ENCODE assay signal across 20 cellular contexts in the genomic region with DNA sequence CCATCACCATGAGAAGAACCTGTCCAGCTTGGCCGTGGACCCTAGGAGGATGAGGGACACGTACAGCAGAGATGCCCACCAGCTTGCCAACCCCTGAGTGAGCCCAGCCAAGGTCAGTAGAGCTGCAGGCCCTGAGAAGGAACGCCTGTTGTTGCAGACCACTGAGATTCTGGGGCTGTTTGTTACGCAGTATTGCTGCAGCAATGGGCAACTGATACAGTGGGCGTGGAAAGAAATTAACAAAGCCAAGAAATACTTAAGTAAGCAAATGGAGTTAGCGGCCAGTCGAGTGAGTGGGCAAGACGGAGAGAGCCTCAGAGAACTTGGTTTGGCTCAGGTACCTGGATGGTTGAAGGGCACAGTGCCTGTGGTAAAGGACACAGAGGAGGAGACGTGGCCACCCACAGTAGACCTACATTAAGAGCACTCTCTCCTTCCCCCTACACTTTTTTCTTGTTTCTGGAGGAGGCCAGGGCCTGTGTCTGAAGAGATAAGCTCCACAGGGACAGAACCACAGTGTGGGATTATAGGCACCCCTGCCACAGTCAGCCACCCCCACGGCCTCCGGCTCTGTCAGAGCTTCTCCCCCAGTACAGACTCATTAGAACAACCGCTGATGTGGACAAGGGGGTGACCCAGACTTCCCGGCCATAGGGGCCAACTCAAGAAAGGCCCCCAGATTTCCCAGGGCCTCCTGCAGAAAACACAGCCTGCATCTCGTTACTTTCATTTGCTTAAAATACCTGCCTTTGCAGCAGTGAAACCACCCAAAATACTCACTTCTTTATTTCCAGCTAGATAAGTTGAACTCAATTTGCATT. TPM values are rescaled to one million over a fixed set of nuclear protein-coding genes. Genes with fewer than 3 reads are reported as not detected.
DNase-seq lines count a peak whose midpoint lies in the region; ATAC-seq, FAIRE-seq and TF ChIP-seq lines count a peak whose summit lies in the region.
"Had no signal": no experiment of that assay in that cellular context is flagged by ENCODE, and none has a peak within 500 bp of the region (broad histone marks: within the 10 kb centered on the region; RNA-seq: fewer than 3 reads in every experiment).

No MANE protein-coding gene starts in this region.

- H3K27me3 ChIP-seq in K562 (ENCODE audit: control insufficient read depth in 2 of 2, insufficient read depth in 2 of 2, low read length in 2 of 2), result peaks cover 3 to 11% of the 10 kb centered on the region in 2 experiments; a peak in 3 of 5 replicates
- H3K27me3 ChIP-seq in gastroesophageal sphincter, result no peaks in the 10 kb centered on the region
- H3K27me3 ChIP-seq: esophagus squamous epithelium, hepatocyte, upper lobe of right lung had no signal

- TF ChIP-seq POLR2A in GM12892 (IDR thresholded peaks at IDR 0.05; ENCODE audit: low read depth, low read length) (no peak), K562 (conservative IDR thresholded peaks at IDR 0.05) (no peak), gastroesophageal sphincter (IDR thresholded peaks at IDR 0.05) (no peak)

- intact Hi-C loops in K562 (cut with micrococcal nuclease), result loop anchor here (10.0 kb wide), 1 partner anchor 188 kb away; no protein-coding TSS in a partner anchor

- CTCF ChIA-PET in K562 (lab: Yijun Ruan, JAX; ENCODE audit: low intra/inter-chr PET ratio), result interaction anchor here (0.6 kb wide), 1 partner anchor 391 kb away, joined by 4 read pairs; no protein-coding TSS in a partner anchor

- H3K4me3 ChIP-seq in K562, result no peak overlapping the region
- no peak overlapping the region for H3K4me3 ChIP-seq in gastroesophageal sphincter
- H3K4me3 ChIP-seq: esophagus squamous epithelium, hepatocyte, mucosa of descending colon, upper lobe of right lung had no signal

- DNase-seq in GM12892 (ENCODE audit: insufficient read length) (no peak), K562 (ENCODE audit: extremely low read depth in 1 of 4, low spot score in 3 of 4) (peak in 3 of 4 experiments; percentile 41 to 82 (median 79)), NCI-H2081 treated with DMSO at 0.1 percent for 48 hours (lab: John Stamatoyannopoulos, UW) (no peak), GOT3 (lab: John Stamatoyannopoulos, UW) (no peak)
- DNase-seq: activated CD4-positive, alpha-beta T cell treated with anti-CD3 and anti-CD28 coated beads for 4 hours; activated naive CD4-positive, alpha-beta T cell treated with anti-CD3 and anti-CD28 coated beads, Interleukin-2, amount 10 ng/mL, durations not matched to agents 7 days and 5 days; AML-193; dermis blood vessel endothelial cell; esophagus squamous epithelium; H9; mucosa of descending colon; NCI-H146; NCI-H510A treated with DMSO at 0.1 percent for 48 hours; upper lobe of right lung had no signal

- peak overlapping the region; percentile 44; the same call in 1 of the 3 replicates for H3K27ac ChIP-seq in K562 (ENCODE audit: extremely low read depth, low read depth, low read length)
- H3K27ac ChIP-seq in gastroesophageal sphincter, result no peak overlapping the region
- H3K27ac ChIP-seq: esophagus squamous epithelium, hepatocyte, upper lobe of right lung had no signal

- peak overlapping the region; percentile 22; the same call in 1 of the 2 replicates for H3K4me2 ChIP-seq in K562 (ENCODE audit: insufficient read depth, low read length)
- H3K4me2 ChIP-seq: hepatocyte had no signal

- no peaks in the 10 kb centered on the region for H3K79me2 ChIP-seq in K562 (ENCODE audit: control insufficient read depth, insufficient read depth, low read length)
- H3K79me2 ChIP-seq: hepatocyte had no signal

- H3K9me3 ChIP-seq in K562 (replicated peaks; ENCODE audit: control insufficient read depth, insufficient read depth, low read depth, low read length), result peaks cover 8% of the 10 kb centered on the region
- no peaks in the 10 kb centered on the region for H3K9me3 ChIP-seq in gastroesophageal sphincter
- H3K9me3 ChIP-seq: esophagus squamous epithelium, mucosa of descending colon, upper lobe of right lung had no signal

- H3K4me1 ChIP-seq in K562 (replicated peaks in 1 of 2; ENCODE audit: control insufficient read depth in 2 of 2, insufficient read depth in 2 of 2, low read length in 2 of 2) (peaks cover 11 to 12% of the 10 kb centered on the region in 2 experiments; a peak in 4 of 5 replicates), gastroesophageal sphincter (no peaks in the 10 kb centered on the region)
- H3K4me1 ChIP-seq: esophagus squamous epithelium, upper lobe of right lung had no signal

- H3K36me3 ChIP-seq in K562 (ENCODE audit: control insufficient read depth, insufficient read depth, low read length), result no peaks in the 10 kb centered on the region
- H3K36me3 ChIP-seq in gastroesophageal sphincter, result no peaks in the 10 kb centered on the region
- H3K36me3 ChIP-seq: esophagus squamous epithelium, upper lobe of right lung had no signal

- ATAC-seq in GM19395 (IDR thresholded peaks at IDR 0.05; ENCODE audit: unreplicated experiment), result peak; percentile 42
- peak; percentile 45 for ATAC-seq in HG03175 (IDR thresholded peaks at IDR 0.05; ENCODE audit: unreplicated experiment)
- ATAC-seq in K562, result peak; percentile 81
- ATAC-seq in GM21367 (IDR thresholded peaks at IDR 0.05; ENCODE audit: unreplicated experiment), result no peak
- ATAC-seq in gastroesophageal sphincter, result no peak
- ATAC-seq: mucosa of descending colon, upper lobe of right lung had no signal

- BruUV-seq in K562 (replicated peaks; lab: Mats Ljungman, UMichigan), result no TSS peak

- WGBS in K562 (ENCODE audit: insufficient coverage, low coverage, missing lambda C conversion rate), result 20% methylated on average over 14 of the region's 14 CpGs
- WGBS in gastroesophageal sphincter (ENCODE audit: low coverage in 1 of 2), 2 donors, result 78 to 100% methylated on average over 4 to 13 of the region's 14 CpGs

- no peaks in the 10 kb centered on the region for H4K20me1 ChIP-seq in K562 (replicated peaks; ENCODE audit: control insufficient read depth, insufficient read depth, low read length)

- POLR2A ChIA-PET in K562 (lab: Yijun Ruan, JAX), result interaction anchor here (0.6 to 2.1 kb wide), 3 partner anchors 10 to 522 kb away, joined by 3 to 5 read pairs (median 3); no protein-coding TSS in a partner anchor

- FAIRE-seq in GM12892 (lab: Jason Lieb, UNC) (peak; percentile 79), K562 (lab: Jason Lieb, UNC) (peak; percentile 44)
- FAIRE-seq: RCC 7860 had no signal

- TF ChIP-seq CTCF in K562 (IDR thresholded peaks at IDR 0.05 in 2 of 3, conservative IDR thresholded peaks at IDR 0.05 in 1 of 3; ENCODE audit: insufficient read depth in 2 of 3, low read depth in 1 of 3, low read length in 3 of 3) (no peak), gastroesophageal sphincter (IDR thresholded peaks at IDR 0.05) (no peak)

- TF ChIP-seq EP300 in K562 (IDR thresholded peaks at IDR 0.05; ENCODE audit: low read length), result peak; percentile 29; the same call in 1 of the 2 replicates
- TF ChIP-seq EP300 in gastroesophageal sphincter (IDR thresholded peaks at IDR 0.05), result no peak

- no peak for TF ChIP-seq RAD21 in K562 (CRISPR knock-in tag; conservative IDR thresholded peaks at IDR 0.05 in 1 of 2, IDR thresholded peaks at IDR 0.05 in 1 of 2)

- H3K9me1 ChIP-seq in K562 (ENCODE audit: control insufficient read depth, insufficient read depth, low read length), result peaks cover 3% of the 10 kb centered on the region

- 0 out of 4 replicates have a peak overlapping the region, but pooled peaks of 1 of the 2 experiments have one; percentile 9 for H3K9ac ChIP-seq in K562 (ENCODE audit: insufficient read depth in 1 of 2, low read depth in 2 of 2, low read length in 2 of 2)

- in situ Hi-C loops in K562 (cut with MboI), result no loop called here

- H2AFZ ChIP-seq in K562 (ENCODE audit: low read depth, low read length), result peak overlapping the region; percentile 29
- H2AFZ ChIP-seq: hepatocyte had no signal

TF ChIP-seq in K562, 482 proteins besides CTCF, POLR2A, EP300 and RAD21 (continues in another document):
- TF ChIP-seq, protein P1, sequence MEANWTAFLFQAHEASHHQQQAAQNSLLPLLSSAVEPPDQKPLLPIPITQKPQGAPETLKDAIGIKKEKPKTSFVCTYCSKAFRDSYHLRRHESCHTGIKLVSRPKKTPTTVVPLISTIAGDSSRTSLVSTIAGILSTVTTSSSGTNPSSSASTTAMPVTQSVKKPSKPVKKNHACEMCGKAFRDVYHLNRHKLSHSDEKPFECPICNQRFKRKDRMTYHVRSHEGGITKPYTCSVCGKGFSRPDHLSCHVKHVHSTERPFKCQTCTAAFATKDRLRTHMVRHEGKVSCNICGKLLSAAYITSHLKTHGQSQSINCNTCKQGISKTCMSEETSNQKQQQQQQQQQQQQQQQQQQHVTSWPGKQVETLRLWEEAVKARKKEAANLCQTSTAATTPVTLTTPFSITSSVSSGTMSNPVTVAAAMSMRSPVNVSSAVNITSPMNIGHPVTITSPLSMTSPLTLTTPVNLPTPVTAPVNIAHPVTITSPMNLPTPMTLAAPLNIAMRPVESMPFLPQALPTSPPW (CRISPR knock-in tag; IDR thresholded peaks at IDR 0.05), result peak; percentile 34; the same call in 1 of the 2 replicates
- TF ChIP-seq HIVEP1 (CRISPR knock-in tag; IDR thresholded peaks at IDR 0.05) (no peak), CBFA2T2 (conservative IDR thresholded peaks at IDR 0.05) (peak; percentile 64), ELF2 (CRISPR knock-in tag; IDR thresholded peaks at IDR 0.05) (no peak), BCOR (IDR thresholded peaks at IDR 0.05) (peak; percentile 90), TARDBP (IDR thresholded peaks at IDR 0.05) (no peak), PHF8 (IDR thresholded peaks at IDR 0.05; ENCODE audit: borderline replicate concordance, low read length) (no peak), GABPB1 (CRISPR knock-in tag; IDR thresholded peaks at IDR 0.05) (no peak)

RNA-seq across cellular contexts. Expression of gene GRHPR, which starts 40.1 kb away (rescaled TPM):
- polyA plus RNA-seq in GM12892 (2012; ENCODE audit: missing spikeins), result 134 TPM
- 153 and 249 TPM in 2 replicates for total RNA-seq in K562 (2011; cell fraction: chromatin; rRNA removed; ENCODE audit: low replicate concordance)
- 152 and 167 TPM in 2 replicates for total RNA-seq in K562 (2011; cell fraction: nucleolus; rRNA removed)
- total RNA-seq in K562 (2011; cell fraction: nucleoplasm; rRNA removed), result 169 and 188 TPM in 2 replicates
- total RNA-seq in K562 (2014; rRNA removed), result 142 and 188 TPM in 2 replicates
- total RNA-seq in K562 (2014; rRNA removed; fragmentation: Illumina TruSeq; extraction: Trizol), result 60.4 and 81.2 TPM in 2 replicates
- 124 and 128 TPM in 2 replicates for total RNA-seq in K562 (2015; rRNA removed; fragmentation: Illumina TruSeq; extraction: Trizol)
- total RNA-seq in K562 (2021), result 120 TPM in 2 replicates
- polyA plus RNA-seq in K562 (2011; rRNA removed), result 140 and 170 TPM in 2 replicates
- 244 and 362 TPM in 2 replicates for polyA plus RNA-seq in K562 (2011; cell fraction: cytosol; rRNA removed)
- polyA plus RNA-seq in K562 (2011; cell fraction: nucleus; rRNA removed), result 198 and 228 TPM in 2 replicates
- polyA plus RNA-seq in K562 (2012), result 125 and 212 TPM in 2 replicates
- 108 and 122 TPM in 2 replicates for polyA plus RNA-seq in K562 (2014; fragmentation: Illumina TruSeq; extraction: Trizol)
- 10 to 100 TPM; 38.9 to 59.0 TPM for polyA plus RNA-seq in K562 (2014; fragmentation: Nextera tagmentation; extraction: Ambion mirVana)
- polyA plus RNA-seq in K562 (2014; rRNA removed), result 144 and 164 TPM in 2 replicates
- polyA minus RNA-seq in K562 (2011; rRNA and poly(A)+ RNA removed), result 88.7 and 103 TPM in 2 replicates
- 76.4 and 82.6 TPM in 2 replicates for polyA minus RNA-seq in K562 (2011; cell fraction: cytosol; rRNA and poly(A)+ RNA removed)
- polyA minus RNA-seq in K562 (2011; cell fraction: nucleus; rRNA and poly(A)+ RNA removed), result 75.5 and 95.9 TPM in 2 replicates
- 100 to 1,000 TPM; 119 to 144 (median 134) TPM for total RNA-seq in gastroesophageal sphincter

Comparison
In these comparisons a context has a peak if more than half of its experiments do, and no peak if none do; other contexts are left out.
1. DNase-seq: peak in K562 (3 of 4); none in GM12892 (single experiment), NCI-H2081 treated with DMSO at 0.1 percent for 48 hours (single experiment) and GOT3 (single experiment).
2. ATAC-seq: peak in GM19395 (single experiment), HG03175 (single experiment) and K562 (single experiment); none in GM21367 (single experiment) and gastroesophageal sphincter (single experiment).